ENCODE assay signal across 21 cellular contexts in the genomic region with DNA sequence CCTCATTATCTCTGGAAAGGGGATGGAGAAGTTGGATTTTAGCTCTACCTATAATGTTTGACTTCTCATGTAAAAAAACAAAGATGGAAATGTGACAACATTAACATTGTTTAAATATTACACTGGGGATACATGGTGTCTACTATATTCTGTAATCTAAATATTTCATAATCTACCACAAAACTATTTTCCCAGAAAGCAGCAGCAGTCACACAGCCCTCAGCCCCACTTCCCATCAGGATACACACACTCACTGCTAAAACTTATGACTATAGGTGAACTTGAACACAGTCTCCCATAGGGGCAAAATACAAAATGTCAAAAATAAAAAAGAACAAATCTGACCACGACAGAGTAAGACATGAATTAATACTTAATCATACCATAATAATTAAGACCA.
DNase-seq lines count a peak whose midpoint lies in the region; ATAC-seq and TF ChIP-seq lines count a peak whose summit lies in the region.
"Had no signal": no experiment of that assay in that cellular context is flagged by ENCODE, and none has a peak within 500 bp of the region (broad histone marks: within the 10 kb centered on the region; RNA-seq: fewer than 3 reads in every experiment).

No MANE protein-coding gene starts in this region.

- POLR2A ChIA-PET in T-cell (lab: Charles Lee): no interaction called here

- peaks cover 52% of the 10 kb centered on the region for H3K79me2 ChIP-seq in mesendoderm (ENCODE audit: control insufficient read depth, insufficient read depth, low read length)

- no peak overlapping the region for H3K4me2 ChIP-seq in mesendoderm (ENCODE audit: low read length)

- no peak overlapping the region for H3K23ac ChIP-seq in mesendoderm (ENCODE audit: low read length)

- no peaks in the 10 kb centered on the region for H3K27me3 Mint-ChIP-seq in activated T-cell treated with anti-CD3 and anti-CD28 coated beads, Interleukin-2, amount 50 U/mL, for 72 hours (ENCODE audit: low read depth)
- H3K27me3 Mint-ChIP-seq in T-cell (no peaks in the 10 kb centered on the region), osteocyte (ENCODE audit: unreplicated experiment) (no peaks in the 10 kb centered on the region)
- H3K27me3 Mint-ChIP-seq: activated CD4-positive, alpha-beta T cell treated with anti-CD3 and anti-CD28 coated beads, Interleukin-2, amount 10 ng/mL, durations not matched to agents 24 days and 14 days; activated CD8-positive, alpha-beta memory T cell treated with anti-CD3 and anti-CD28 coated beads, Interleukin-2, amount 10 ng/mL, durations not matched to agents 7 days and 5 days; B cell had no signal

- no peak overlapping the region for H3K4me3 Mint-ChIP-seq in activated T-cell treated with anti-CD3 and anti-CD28 coated beads, Interleukin-2, amount 50 U/mL, for 72 hours
- H3K4me3 Mint-ChIP-seq in T-cell (no peak overlapping the region), osteocyte (ENCODE audit: unreplicated experiment) (no peak overlapping the region)
- H3K4me3 Mint-ChIP-seq: activated CD4-positive, alpha-beta T cell treated with anti-CD3 and anti-CD28 coated beads, Interleukin-2, amount 10 ng/mL, durations not matched to agents 24 days and 14 days; activated CD8-positive, alpha-beta memory T cell treated with anti-CD3 and anti-CD28 coated beads, Interleukin-2, amount 10 ng/mL, durations not matched to agents 7 days and 5 days; B cell had no signal

- H2BK15ac ChIP-seq in mesendoderm (replicated peaks; ENCODE audit: low read depth): no peak overlapping the region

- H3K27me3 ChIP-seq in mesendoderm (ENCODE audit: insufficient read depth, low read length, poor library complexity): no peaks in the 10 kb centered on the region
- H3K27me3 ChIP-seq: spleen had no signal

- H3K4me3 ChIP-seq in fibroblast of pulmonary artery (replicated peaks; ENCODE audit: low read depth, low read length) (no peak overlapping the region), mesendoderm (ENCODE audit: low read length) (no peak overlapping the region)
- H3K4me3 ChIP-seq: spleen had no signal

- no peak overlapping the region for H3K18ac ChIP-seq in mesendoderm (ENCODE audit: low read length)

- no peak overlapping the region for H3K4ac ChIP-seq in mesendoderm (ENCODE audit: low read depth, low read length)

- CTCF ChIA-PET in T-cell (lab: Charles Lee): interaction anchor here in 1 of 2 donors (0.9 kb wide), 1 partner anchor 48 kb away, joined by 4 read pairs; no protein-coding TSS in a partner anchor

- H3K36me3 Mint-ChIP-seq in activated T-cell treated with anti-CD3 and anti-CD28 coated beads, Interleukin-2, amount 50 U/mL, for 72 hours (ENCODE audit: insufficient read depth in 2 of 2): peaks cover 0 to 3% of the 10 kb centered on the region in 2 donors
- peaks cover 20% of the 10 kb centered on the region for H3K36me3 Mint-ChIP-seq in T-cell
- peaks cover 5% of the 10 kb centered on the region for H3K36me3 Mint-ChIP-seq in osteocyte (ENCODE audit: unreplicated experiment)

- H4K5ac ChIP-seq in mesendoderm (ENCODE audit: low read length): no peak overlapping the region

- no peak for DNase-seq in activated T-cell treated with anti-CD3 and anti-CD28 coated beads, Interleukin-2, amount 50 U/mL, for 72 hours
- DNase-seq in activated T-cell treated with anti-CD3 and anti-CD28 coated beads for 4 hours: no peak
- DNase-seq in T-cell: no peak
- DNase-seq in fibroblast of pulmonary artery (ENCODE audit: low read depth): peak; percentile 49
- DNase-seq in osteocyte (ENCODE audit: extremely low spot score, unreplicated experiment): no peak
- DNase-seq in mesendoderm: no peak
- DNase-seq: activated CD4-positive, alpha-beta T cell treated with anti-CD3 and anti-CD28 coated beads, Interleukin-2, amount 10 ng/mL, durations not matched to agents 24 days and 14 days; activated CD8-positive, alpha-beta memory T cell treated with anti-CD3 and anti-CD28 coated beads, Interleukin-2, amount 10 ng/mL, durations not matched to agents 7 days and 5 days; caudate nucleus; EL; erythroblast; NCI-H146; NCI-H2227 treated with DMSO at 0.1 percent for 48 hours; NCI-H82; spleen; T-helper 2 cell had no signal

- no peaks in the 10 kb centered on the region for H3K9me3 Mint-ChIP-seq in activated T-cell treated with anti-CD3 and anti-CD28 coated beads, Interleukin-2, amount 50 U/mL, for 72 hours
- H3K9me3 Mint-ChIP-seq in T-cell (no peaks in the 10 kb centered on the region), osteocyte (ENCODE audit: unreplicated experiment) (no peaks in the 10 kb centered on the region)
- H3K9me3 Mint-ChIP-seq: activated CD4-positive, alpha-beta T cell treated with anti-CD3 and anti-CD28 coated beads, Interleukin-2, amount 10 ng/mL, durations not matched to agents 24 days and 14 days; activated T-helper 2 cell treated with anti-CD3 and anti-CD28 coated beads, Interferon-gamma antibody, Interleukin-2, Interleukin-4, amounts not matched to agents 10 μg/mL and 5 μg/mL and 100 μg/mL, durations not matched to agents 14 hours and 24 hours and 36 hours had no signal

- H2BK5ac ChIP-seq in mesendoderm (ENCODE audit: low read length): no peak overlapping the region

- peak overlapping the region; percentile 45 for H3K27ac Mint-ChIP-seq in activated T-cell treated with anti-CD3 and anti-CD28 coated beads, Interleukin-2, amount 50 U/mL, for 72 hours
- H3K27ac Mint-ChIP-seq in T-cell: peak overlapping the region; percentile 29 to 70
- peak overlapping the region; percentile 8 for H3K27ac Mint-ChIP-seq in osteocyte (ENCODE audit: unreplicated experiment)
- H3K27ac Mint-ChIP-seq: activated CD8-positive, alpha-beta memory T cell treated with anti-CD3 and anti-CD28 coated beads, Interleukin-2, amount 10 ng/mL, durations not matched to agents 7 days and 5 days; activated T-helper 2 cell treated with anti-CD3 and anti-CD28 coated beads, Interferon-gamma antibody, Interleukin-2, Interleukin-4, amounts not matched to agents 10 μg/mL and 5 μg/mL and 100 μg/mL, durations not matched to agents 14 hours and 24 hours and 36 hours; B cell had no signal

- no peak overlapping the region for H3K9ac ChIP-seq in mesendoderm (ENCODE audit: low read length)

- H4K8ac ChIP-seq in mesendoderm (ENCODE audit: low read depth, low read length): no peak overlapping the region

- H2BK120ac ChIP-seq in mesendoderm (ENCODE audit: low read depth, low read length): no peak overlapping the region

- H3K4me1 Mint-ChIP-seq in activated T-cell treated with anti-CD3 and anti-CD28 coated beads, Interleukin-2, amount 50 U/mL, for 72 hours (ENCODE audit: low read depth): peaks cover 53% of the 10 kb centered on the region
- H3K4me1 Mint-ChIP-seq in T-cell (peaks cover 68 to 83% (median 69%) of the 10 kb centered on the region in 3 donors), osteocyte (ENCODE audit: unreplicated experiment) (peaks cover 45% of the 10 kb centered on the region)

- no peak for ATAC-seq in activated T-cell treated with anti-CD3 and anti-CD28 coated beads, Interleukin-2, amount 50 U/mL, for 72 hours (replicated peaks in 1 of 2)
- ATAC-seq in T-cell (replicated peaks in 1 of 4): no peak
- ATAC-seq in HG02840 (IDR thresholded peaks at IDR 0.05; ENCODE audit: low FRiP score, unreplicated experiment): no peak
- no peak for ATAC-seq in HG02763 (IDR thresholded peaks at IDR 0.05; ENCODE audit: unreplicated experiment)
- ATAC-seq: activated CD8-positive, alpha-beta memory T cell treated with anti-CD3 and anti-CD28 coated beads, Interleukin-2, amount 10 ng/mL, durations not matched to agents 7 days and 5 days had no signal

- H3K27ac ChIP-seq in mesendoderm (ENCODE audit: low read depth, low read length): no peak overlapping the region
- H3K27ac ChIP-seq: 22Rv1, spleen had no signal

- H3K4me1 ChIP-seq in mesendoderm (ENCODE audit: control insufficient read depth, low read depth, low read length): peaks cover 2% of the 10 kb centered on the region

- TF ChIP-seq CTCF in fibroblast of pulmonary artery (IDR thresholded peaks at IDR 0.05; ENCODE audit: low read length, missing control alignments) (no peak), osteocyte (IDR thresholded peaks at IDR 0.05) (no peak)

- no peaks in the 10 kb centered on the region for H3K36me3 ChIP-seq in mesendoderm (ENCODE audit: control insufficient read depth, insufficient read depth, low read length)

- no CpG with 5 or more reads among the region's 1 CpG for WGBS in mesendoderm (ENCODE audit: extremely low coverage, insufficient coverage, low lambda C conversion rate)

- no peak overlapping the region for H3K56ac ChIP-seq in mesendoderm (ENCODE audit: low read length)

- H2AK5ac ChIP-seq in mesendoderm (ENCODE audit: low read length): no peak overlapping the region

- peaks cover 7% of the 10 kb centered on the region for H3K79me1 ChIP-seq in mesendoderm (ENCODE audit: low read length)
